21 cellular contexts compared by ENCODE assay signal in genomic region chr5:92676839-92677197, GRCh38.
"Had no signal": no experiment of that assay in that cellular context is flagged by ENCODE, and none has a peak within 500 bp of the region (broad histone marks: within the 10 kb centered on the region; RNA-seq: fewer than 3 reads in every experiment).

No MANE protein-coding gene starts in this region.

- H3K4me1 Mint-ChIP-seq: immature natural killer cell, memory B cell, natural killer cell had no signal

- ATAC-seq: lower lobe of right lung, natural killer cell, psoas muscle had no signal

- H3K9me3 Mint-ChIP-seq: dendritic cell treated with granulocyte-macrophage colony-stimulating factor and Interleukin-4, amounts not matched to agents 40 ng/mL and 50 ng/mL, for 4 days; mesothelial cell of epicardium had no signal

- H3K36me3 Mint-ChIP-seq: immature natural killer cell, memory B cell, mesothelial cell of epicardium, natural killer cell had no signal

- H3K4me1 ChIP-seq: left ventricle myocardium inferior, lower lobe of right lung, psoas muscle, sigmoid colon, stomach, transverse colon had no signal

- H3K27ac Mint-ChIP-seq: dendritic cell treated with granulocyte-macrophage colony-stimulating factor and Interleukin-4, amounts not matched to agents 40 ng/mL and 50 ng/mL, for 4 days; immature natural killer cell; memory B cell; mesothelial cell of epicardium; natural killer cell had no signal

- H3K27me3 Mint-ChIP-seq: dendritic cell treated with granulocyte-macrophage colony-stimulating factor and Interleukin-4, amounts not matched to agents 40 ng/mL and 50 ng/mL, for 4 days; memory B cell had no signal

- DNase-seq: cerebellar nuclear complex; erythroblast; foreskin melanocyte; immature natural killer cell; left ventricle myocardium inferior; lower lobe of right lung; natural killer cell; psoas muscle; retina; sigmoid colon; stimulated activated CD4-positive, alpha-beta T cell treated with anti-CD3 and anti-CD28 coated beads, Interleukin-12 subunit alpha, Interleukin-12 subunit beta, amount 100 ng/mL, for 4 hours; stimulated activated naive CD4-positive, alpha-beta T cell; stomach; substantia nigra; transverse colon had no signal

- H3K36me3 ChIP-seq: left ventricle myocardium inferior, lower lobe of right lung, neutrophil, sigmoid colon, stomach, thoracic aorta, transverse colon had no signal

- H3K9me3 ChIP-seq: left ventricle myocardium inferior, lower lobe of right lung, neutrophil, psoas muscle, sigmoid colon, stomach, thoracic aorta, transverse colon had no signal

- H3K4me3 Mint-ChIP-seq: dendritic cell treated with granulocyte-macrophage colony-stimulating factor and Interleukin-4, amounts not matched to agents 40 ng/mL and 50 ng/mL, for 4 days; immature natural killer cell; memory B cell; mesothelial cell of epicardium; natural killer cell had no signal

- H3K4me3 ChIP-seq: left ventricle myocardium inferior, lower lobe of right lung, psoas muscle, sigmoid colon, skin epidermis, stomach, thoracic aorta, transverse colon had no signal

- H3K27me3 ChIP-seq: neutrophil, sigmoid colon, stomach, transverse colon had no signal

- H3K27ac ChIP-seq: left ventricle myocardium inferior, lower lobe of right lung, neutrophil, psoas muscle, sigmoid colon, skin epidermis, stomach, thoracic aorta, transverse colon had no signal
